10 cellular contexts compared by ENCODE assay signal in genomic region chr6:7042056-7042653, GRCh38.
DNase-seq lines count a peak whose midpoint lies in the region; ATAC-seq, FAIRE-seq and TF ChIP-seq lines count a peak whose summit lies in the region.
"Had no signal": no experiment of that assay in that cellular context is flagged by ENCODE, and none has a peak within 500 bp of the region (broad histone marks: within the 10 kb centered on the region; RNA-seq: fewer than 3 reads in every experiment).

No MANE protein-coding gene starts in this region.

- in situ Hi-C loops in KBM-7 (cut with MboI; ENCODE audit: low pct_unique_long_range_greater_than_20kb, low sequenced_read_pairs) (no loop called here), astrocyte of the spinal cord (cut with HindIII; ENCODE audit: low sequenced_read_pairs) (no loop called here)

- peaks cover 0 to 37% (median 10%) of the 10 kb centered on the region in 4 donors for H3K4me1 ChIP-seq in right lobe of liver
- peaks cover 0 to 11% (median 0%) of the 10 kb centered on the region in 4 donors for H3K4me1 ChIP-seq in tibial nerve

- intact Hi-C loops in right lobe of liver (cut with DNase I) = no loop called here

- no peak for TF ChIP-seq EP300 in tibial nerve (IDR thresholded peaks at IDR 0.05)

- H3K36me3 ChIP-seq in right lobe of liver (no peaks in the 10 kb centered on the region), tibial nerve (no peaks in the 10 kb centered on the region)

- DNase-seq in 8988T (peak; percentile 27), KBM-7 (peak; percentile 69), astrocyte of the spinal cord (ENCODE audit: low read depth, low spot score) (peak; percentile 40), right lobe of liver (peak in 2 of 3 donors; percentile 55 to 60), inferior parietal cortex (ENCODE audit: extremely low spot score) (no peak), tibial nerve (ENCODE audit: low spot score in 2 of 2) (no peak), GM19239 (ENCODE audit: insufficient read length, low spot score) (no peak)
- DNase-seq in activated naive CD4-positive, alpha-beta T cell treated with Interleukin-2 at 50 U/mL for 16 hours = no peak
- DNase-seq: activated CD4-positive, alpha-beta T cell treated with anti-CD3 and anti-CD28 coated beads, Interleukin-2, amount 50 U/mL, for 1 hour had no signal

- no peak for TF ChIP-seq POLR2A in right lobe of liver (IDR thresholded peaks at IDR 0.05)
- TF ChIP-seq POLR2A in tibial nerve (IDR thresholded peaks at IDR 0.05) = no peak

- FAIRE-seq in GM19239 (lab: Jason Lieb, UNC) = no peak

- H3K27ac ChIP-seq in right lobe of liver (peak overlapping the region; percentile 81 to 89 (median 88)), tibial nerve (no peak overlapping the region)

- H3K9me3 ChIP-seq in right lobe of liver (no peaks in the 10 kb centered on the region), tibial nerve (no peaks in the 10 kb centered on the region)

- H3K4me3 ChIP-seq in astrocyte of the spinal cord (ENCODE audit: low read depth, low read length) = no peak overlapping the region
- H3K4me3 ChIP-seq in right lobe of liver = peak overlapping the region; percentile 7 to 47 (median 42)
- no peak overlapping the region for H3K4me3 ChIP-seq in tibial nerve
- H3K4me3 ChIP-seq: lung had no signal

- TF ChIP-seq CTCF in astrocyte of the spinal cord (IDR thresholded peaks at IDR 0.05; ENCODE audit: low read depth, low read length) (no peak), right lobe of liver (IDR thresholded peaks at IDR 0.05) (no peak), tibial nerve (IDR thresholded peaks at IDR 0.05) (no peak)

- 13% methylated on average over 10 of the region's 12 CpGs for WGBS in right lobe of liver (ENCODE audit: insufficient coverage, low coverage, low lambda C conversion rate, missing lambda C conversion rate)
- 56 to 59% methylated on average over 12 of the region's 12 CpGs for WGBS in tibial nerve, 2 donors

- ATAC-seq in right lobe of liver = peak; percentile 66 to 74 (median 72)

- no peaks in the 10 kb centered on the region for H3K27me3 ChIP-seq in right lobe of liver
- H3K27me3 ChIP-seq in tibial nerve = no peaks in the 10 kb centered on the region

Comparison
In these comparisons a context has a peak if more than half of its experiments do, and no peak if none do; other contexts are left out.
1. DNase-seq: peak in 8988T (single experiment), KBM-7 (single experiment), astrocyte of the spinal cord (single experiment) and right lobe of liver (2 of 3); none in inferior parietal cortex (single experiment), activated naive CD4-positive, alpha-beta T cell treated with Interleukin-2 at 50 U/mL for 16 hours (single experiment), tibial nerve (0 of 2) and GM19239 (single experiment).
2. H3K4me3 ChIP-seq: peak in right lobe of liver (3 of 3); none in astrocyte of the spinal cord (single experiment) and tibial nerve (0 of 4).
3. H3K27ac ChIP-seq: peak in right lobe of liver (3 of 3); none in tibial nerve (0 of 4).